ENCODE assay signal across 8 cellular contexts in the genomic region with DNA sequence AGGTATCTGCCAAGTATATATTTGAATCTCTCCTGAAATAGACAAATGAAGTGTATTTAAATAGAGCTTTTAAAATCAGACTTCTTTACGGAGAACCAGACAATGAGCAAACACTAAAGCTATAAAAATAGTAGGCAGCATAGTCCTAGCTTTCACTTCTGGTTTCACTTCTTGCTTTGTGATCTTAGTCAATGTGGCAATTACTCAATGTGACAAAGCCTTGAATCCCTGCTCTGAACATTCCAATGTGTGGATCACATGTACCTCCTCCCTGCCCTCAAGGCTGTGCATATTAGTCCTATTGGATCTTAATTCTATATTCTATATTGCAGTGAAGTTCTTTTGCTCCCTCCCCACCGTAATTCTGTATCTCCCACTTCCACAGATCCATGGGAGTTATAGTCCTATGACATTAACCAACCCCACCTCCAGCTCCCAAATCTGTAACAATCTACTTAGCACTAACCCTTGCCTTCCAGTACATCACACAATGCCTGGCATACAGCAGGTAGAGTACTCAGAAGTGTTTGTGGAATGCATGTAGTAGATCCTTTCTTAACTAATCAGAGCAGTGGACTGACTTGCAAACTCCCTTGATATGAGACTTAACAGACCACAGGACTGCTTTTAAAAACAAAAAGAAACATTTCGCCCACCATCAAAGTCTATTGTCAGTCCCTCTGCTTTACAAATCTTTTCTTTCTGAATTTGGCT. TPM values are rescaled to one million over a fixed set of nuclear protein-coding genes. Genes with fewer than 3 reads are reported as not detected.
DNase-seq lines count a peak whose midpoint lies in the region; ATAC-seq and TF ChIP-seq lines count a peak whose summit lies in the region.

No MANE protein-coding gene starts in this region.

- no peaks in the 10 kb centered on the region for H3K36me3 Mint-ChIP-seq in stimulated activated memory B cell treated with anti-CD40 and anti-IgM and Interleukin-4, amounts not matched to agents 10 μg/mL and 1 μg/mL and 100 μg/mL, for 72 hours
- no peaks in the 10 kb centered on the region for H3K36me3 Mint-ChIP-seq in naive thymus-derived CD8-positive, alpha-beta T cell

- CTCF ChIA-PET in RWPE1 (lab: Yijun Ruan, JAX) = no interaction called here

- H3K27me3 Mint-ChIP-seq in stimulated activated memory B cell treated with anti-CD40 and anti-IgM and Interleukin-4, amounts not matched to agents 10 μg/mL and 1 μg/mL and 100 μg/mL, for 72 hours = no peaks in the 10 kb centered on the region
- peaks cover 0 to 1% (median 0%) of the 10 kb centered on the region in 5 donors for H3K27me3 Mint-ChIP-seq in naive thymus-derived CD8-positive, alpha-beta T cell

- TF ChIP-seq CTCF in RWPE1 (conservative IDR thresholded peaks at IDR 0.05; ENCODE audit: low read depth) = no peak
- no peak for TF ChIP-seq CTCF in foreskin keratinocyte (conservative IDR thresholded peaks at IDR 0.05)

- DNase-seq in AG20443 (ENCODE audit: low spot score) = peak; percentile 67
- peak; percentile 41 for DNase-seq in RWPE1 (ENCODE audit: low spot score)
- DNase-seq in foreskin keratinocyte = peak; percentile 66 to 78
- DNase-seq in NCI-H2171 treated with DMSO at 0.1 percent for 48 hours (lab: John Stamatoyannopoulos, UW) = no peak
- DNase-seq in naive thymus-derived CD8-positive, alpha-beta T cell = no peak

- peak overlapping the region; percentile 68 for H3K4me3 Mint-ChIP-seq in stimulated activated memory B cell treated with anti-CD40 and anti-IgM and Interleukin-4, amounts not matched to agents 10 μg/mL and 1 μg/mL and 100 μg/mL, for 72 hours
- H3K4me3 Mint-ChIP-seq in naive thymus-derived CD8-positive, alpha-beta T cell = peak overlapping the region in 4 of 10 donors; percentile 1 to 41 (median 13)

- no peaks in the 10 kb centered on the region for H3K9me3 Mint-ChIP-seq in stimulated activated memory B cell treated with anti-CD40 and anti-IgM and Interleukin-4, amounts not matched to agents 10 μg/mL and 1 μg/mL and 100 μg/mL, for 72 hours
- no peaks in the 10 kb centered on the region for H3K9me3 Mint-ChIP-seq in naive thymus-derived CD8-positive, alpha-beta T cell

- peak overlapping the region; percentile 78 for H3K27ac Mint-ChIP-seq in stimulated activated memory B cell treated with anti-CD40 and anti-IgM and Interleukin-4, amounts not matched to agents 10 μg/mL and 1 μg/mL and 100 μg/mL, for 72 hours
- peak overlapping the region in 2 of 10 donors; percentile 34 to 58 for H3K27ac Mint-ChIP-seq in naive thymus-derived CD8-positive, alpha-beta T cell

- H3K4me1 ChIP-seq in foreskin keratinocyte = no peaks in the 10 kb centered on the region

- ATAC-seq in GM19023 (IDR thresholded peaks at IDR 0.05; ENCODE audit: unreplicated experiment) (peak; percentile 63), HG03103 (IDR thresholded peaks at IDR 0.05; ENCODE audit: low read depth, unreplicated experiment) (peak; percentile 60), foreskin keratinocyte (peak; percentile 91)
- ATAC-seq in stimulated activated memory B cell treated with anti-CD40 and anti-IgM and Interleukin-4, amounts not matched to agents 10 μg/mL and 1 μg/mL and 100 μg/mL, for 72 hours = peak; percentile 72
- no peak for ATAC-seq in naive thymus-derived CD8-positive, alpha-beta T cell

- H3K27ac ChIP-seq in RWPE1 (no peak overlapping the region), foreskin keratinocyte (no peak overlapping the region)

- no peaks in the 10 kb centered on the region for H3K27me3 ChIP-seq in foreskin keratinocyte

- H3K4me1 Mint-ChIP-seq in stimulated activated memory B cell treated with anti-CD40 and anti-IgM and Interleukin-4, amounts not matched to agents 10 μg/mL and 1 μg/mL and 100 μg/mL, for 72 hours = peaks cover 66% of the 10 kb centered on the region
- peaks cover 1 to 39% (median 6%) of the 10 kb centered on the region in 4 donors for H3K4me1 Mint-ChIP-seq in naive thymus-derived CD8-positive, alpha-beta T cell

- POLR2A ChIA-PET in RWPE1 (lab: Yijun Ruan, JAX; ENCODE audit: low non-redundant PET) = no interaction called here
- POLR2A ChIA-PET in naive thymus-derived CD8-positive, alpha-beta T cell (lab: Charles Lee) = no interaction called here

RNA-seq across cellular contexts. Expression of a gene that starts 24.3 kb away (rescaled TPM):
- not detected in 2 replicates for total RNA-seq in foreskin keratinocyte
- polyA plus RNA-seq in foreskin keratinocyte = not detected in 2 replicates
- total RNA-seq in naive thymus-derived CD8-positive, alpha-beta T cell = not detected
- under 1 TPM in 2 of 3 donors, not detected in 1; 0.20 to 0.30 TPM for polyA plus RNA-seq in naive thymus-derived CD8-positive, alpha-beta T cell

Comparison
In these comparisons a context has a peak if more than half of its experiments do, and no peak if none do; other contexts are left out.
1. DNase-seq: peak in AG20443 (single experiment), RWPE1 (single experiment) and foreskin keratinocyte (2 of 2); none in NCI-H2171 treated with DMSO at 0.1 percent for 48 hours (single experiment) and naive thymus-derived CD8-positive, alpha-beta T cell (0 of 10).
2. ATAC-seq: peak in GM19023 (single experiment), HG03103 (single experiment), foreskin keratinocyte (single experiment) and stimulated activated memory B cell treated with anti-CD40 and anti-IgM and Interleukin-4, amounts not matched to agents 10 μg/mL and 1 μg/mL and 100 μg/mL, for 72 hours (single experiment); none in naive thymus-derived CD8-positive, alpha-beta T cell (0 of 2).